Comparison of ENCODE assay signal across 8 cellular contexts in the genomic region with DNA sequence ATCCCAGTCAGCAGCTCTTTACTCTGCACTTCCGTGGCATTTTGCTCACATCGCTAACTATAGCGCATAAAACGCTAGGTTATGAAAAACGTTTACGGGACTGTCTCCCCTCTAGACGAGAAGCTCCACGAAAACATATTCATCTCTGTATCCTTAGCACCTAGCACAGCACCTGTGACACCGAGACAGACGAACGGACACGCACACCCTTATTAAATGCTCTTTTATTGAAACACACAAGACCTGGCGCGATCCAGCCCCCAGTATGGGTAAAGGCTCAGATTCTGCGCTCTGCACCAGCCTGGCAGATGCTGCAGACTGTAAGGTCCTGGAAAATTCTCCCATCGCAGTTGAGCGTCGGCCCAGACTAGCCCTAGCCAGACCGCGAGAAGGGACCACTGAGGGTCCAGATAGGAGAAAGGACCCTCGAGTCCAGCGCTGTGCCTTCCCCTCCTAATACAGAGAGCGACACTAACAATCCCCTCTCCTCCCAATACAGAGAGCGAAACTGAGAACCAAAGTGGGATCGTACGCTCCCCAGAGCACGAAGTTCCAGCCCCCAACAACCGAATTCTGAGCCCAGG. TPM values are rescaled to one million over a fixed set of nuclear protein-coding genes. Genes with fewer than 3 reads are reported as not detected.
DNase-seq lines count a peak whose midpoint lies in the region; ATAC-seq and TF ChIP-seq lines count a peak whose summit lies in the region.

No MANE protein-coding gene starts in this region.

- H3K4me3 Mint-ChIP-seq in CD4-positive, alpha-beta T cell = peak overlapping the region; percentile 99
- H3K4me3 Mint-ChIP-seq in brain = peak overlapping the region; percentile 98 to 100 (median 100)

- no peaks in the 10 kb centered on the region for H3K27me3 Mint-ChIP-seq in CD4-positive, alpha-beta T cell
- H3K27me3 Mint-ChIP-seq in brain = peaks cover 14% of the 10 kb centered on the region

- no peaks in the 10 kb centered on the region for H3K27me3 ChIP-seq in CD4-positive, alpha-beta T cell (ENCODE audit: control insufficient read depth, insufficient read depth, low read length)
- H3K27me3 ChIP-seq in skeletal muscle tissue (ENCODE audit: control insufficient read depth in 3 of 3, insufficient read depth in 3 of 3, low read length in 3 of 3) = no peaks in the 10 kb centered on the region

- H2AFZ ChIP-seq in OCI-LY7 (ENCODE audit: low read length) = peak overlapping the region; percentile 100

- H3K36me3 ChIP-seq in OCI-LY7 (ENCODE audit: insufficient read depth, low read length) = no peaks in the 10 kb centered on the region
- peaks cover 0 to 3% (median 0%) of the 10 kb centered on the region in 3 donors for H3K36me3 ChIP-seq in skeletal muscle tissue (ENCODE audit: control insufficient read depth in 3 of 3, insufficient read depth in 3 of 3, low read length in 3 of 3)

- H3K9ac ChIP-seq in skeletal muscle tissue (ENCODE audit: low read depth in 1 of 3, low read length in 3 of 3) = peak overlapping the region; percentile 85 to 96 (median 90)

- H3K4me1 ChIP-seq in OCI-LY7 (ENCODE audit: insufficient read depth, low read length, poor library complexity, severe bottlenecking) = peaks cover 16% of the 10 kb centered on the region
- H3K4me1 ChIP-seq in skeletal muscle tissue (ENCODE audit: control insufficient read depth in 3 of 3, insufficient read depth in 3 of 3, low read length in 3 of 3) = peaks cover 8 to 28% (median 16%) of the 10 kb centered on the region in 3 donors

- no peaks in the 10 kb centered on the region for H3K9me3 Mint-ChIP-seq in CD4-positive, alpha-beta T cell
- H3K9me3 Mint-ChIP-seq in brain = no peaks in the 10 kb centered on the region

- H3K4me2 ChIP-seq in OCI-LY7 (ENCODE audit: low read length) = peak overlapping the region; percentile 89

- H3K36me3 Mint-ChIP-seq in CD4-positive, alpha-beta T cell (ENCODE audit: low read depth) = peaks cover 34% of the 10 kb centered on the region
- peaks cover 3% of the 10 kb centered on the region for H3K36me3 Mint-ChIP-seq in brain

- CTCF ChIA-PET in CD4-positive, alpha-beta T cell (lab: Charles Lee) = interaction anchor here (1.1 kb wide), 1 partner anchor 17 kb away, joined by 4 read pairs; no protein-coding TSS in a partner anchor
- CTCF ChIA-PET in OCI-LY7 (lab: Charles Lee; ENCODE audit: unreplicated experiment) = no interaction called here

- DNase-seq in CD4-positive, alpha-beta T cell = peak in 2 of 10 experiments; percentile 1
- DNase-seq in OCI-LY7 (ENCODE audit: low spot score) (peak; percentile 48), inferior parietal cortex (ENCODE audit: extremely low spot score) (peak; percentile 35), SK-N-DZ (ENCODE audit: low spot score) (no peak)

- H3K9me2 ChIP-seq in OCI-LY7 (ENCODE audit: insufficient read depth, low read length) = no peaks in the 10 kb centered on the region

- H3K27ac Mint-ChIP-seq in CD4-positive, alpha-beta T cell = peak overlapping the region; percentile 88
- H3K27ac Mint-ChIP-seq in brain = peak overlapping the region; percentile 97 to 100 (median 99)

- no peak for TF ChIP-seq CTCF in CD4-positive, alpha-beta T cell (IDR thresholded peaks at IDR 0.05)
- no peak for TF ChIP-seq CTCF in OCI-LY7 (conservative IDR thresholded peaks at IDR 0.05; ENCODE audit: low read length)
- no peak for TF ChIP-seq CTCF in brain (conservative IDR thresholded peaks at IDR 0.05)

- H3K4me1 Mint-ChIP-seq in CD4-positive, alpha-beta T cell (ENCODE audit: low read depth) = peaks cover 52% of the 10 kb centered on the region
- peaks cover 63% of the 10 kb centered on the region for H3K4me1 Mint-ChIP-seq in brain

- POLR2A ChIA-PET in CD4-positive, alpha-beta T cell (lab: Charles Lee) = interaction anchor here (0.8 to 3.9 kb wide), 3 partner anchors 13 to 31 kb away, joined by 3 to 38 read pairs (median 8); partner anchors contain the start of gene DDX1
- POLR2A ChIA-PET in OCI-LY7 (lab: Charles Lee) = interaction anchor here (1.0 to 1.3 kb wide), 2 partner anchors 9 to 418 kb away, joined by 3 to 5 read pairs; no protein-coding TSS in a partner anchor

- peaks cover 17% of the 10 kb centered on the region for H3K79me2 ChIP-seq in OCI-LY7 (ENCODE audit: insufficient read depth, low read depth, low read length)

- H3K4me3 ChIP-seq in OCI-LY7 (ENCODE audit: low read depth, low read length, poor library complexity, severe bottlenecking) = peak overlapping the region; percentile 91
- peak overlapping the region; percentile 90 to 91 (median 91) for H3K4me3 ChIP-seq in skeletal muscle tissue (ENCODE audit: low read length in 3 of 3)

- no peaks in the 10 kb centered on the region for H3K9me3 ChIP-seq in CD4-positive, alpha-beta T cell (ENCODE audit: control insufficient read depth, low read length)
- H3K9me3 ChIP-seq in OCI-LY7 (ENCODE audit: low read length) (no peaks in the 10 kb centered on the region), skeletal muscle tissue (ENCODE audit: control insufficient read depth in 3 of 3, low read length in 3 of 3) (no peaks in the 10 kb centered on the region)

- ATAC-seq in CD4-positive, alpha-beta T cell (ENCODE audit: poor library complexity) = peak; percentile 35
- peak; percentile 48 for ATAC-seq in GM19324 (IDR thresholded peaks at IDR 0.05; ENCODE audit: low FRiP score, unreplicated experiment)
- peak; percentile 39 for ATAC-seq in HG03280 (IDR thresholded peaks at IDR 0.05; ENCODE audit: unreplicated experiment)

- no peaks in the 10 kb centered on the region for H4K20me1 ChIP-seq in OCI-LY7 (ENCODE audit: insufficient read depth, low read length)

- no peak overlapping the region for H3K27ac ChIP-seq in CD4-positive, alpha-beta T cell (ENCODE audit: low read depth, low read length)
- H3K27ac ChIP-seq in OCI-LY7 (ENCODE audit: low read depth, low read length, poor library complexity, severe bottlenecking) (no peak overlapping the region), skeletal muscle tissue (ENCODE audit: low read depth, low read length) (peak overlapping the region; percentile 70)

- intact Hi-C loops in CD4-positive, alpha-beta T cell (cut with DNase I, micrococcal nuclease) = loop anchor here in 1 of 2 experiments (2.0 kb wide), 1 partner anchor 30 kb away; the partner anchor contains the start of gene DDX1
- intact Hi-C loops in OCI-LY7 (cut with micrococcal nuclease; ENCODE audit: unreplicated experiment) = no loop called here

- no TSS peak for BruUV-seq in OCI-LY7 (replicated peaks; lab: Mats Ljungman, UMichigan)

RNA-seq across cellular contexts. Expression of gene NBAS, which starts 0.6 kb away (rescaled TPM):
- total RNA-seq in CD4-positive, alpha-beta T cell = 10 to 100 TPM; 24.3 to 25.5 TPM
- 23.2 and 28.8 TPM in 2 replicates for total RNA-seq in OCI-LY7 (2014; rRNA removed; shearing (Covaris generic))
- 23.5 and 24.4 TPM in 2 replicates for total RNA-seq in OCI-LY7 (2022)
- polyA plus RNA-seq in brain (ENCODE audit: insufficient read depth, low read depth, low replicate concordance) = 34.8 TPM
- total RNA-seq in skeletal muscle tissue = 126 TPM
- polyA plus RNA-seq in SK-N-DZ (2014; cell fraction: cytosol; rRNA removed) = 171 and 202 TPM in 2 replicates
- 123 and 132 TPM in 2 replicates for polyA plus RNA-seq in SK-N-DZ (2014; cell fraction: nucleus; rRNA removed)

RNA-seq across cellular contexts. Expression of gene DDX1, which starts 31.2 kb away (rescaled TPM):
- 10 to 100 TPM; 48.8 to 50.1 TPM for total RNA-seq in CD4-positive, alpha-beta T cell
- 40.5 and 42.7 TPM in 2 replicates for total RNA-seq in OCI-LY7 (2014; rRNA removed; shearing (Covaris generic))
- total RNA-seq in OCI-LY7 (2022) (85.9 and 91.8 TPM in 2 replicates), skeletal muscle tissue (105 TPM)
- 50.5 TPM for polyA plus RNA-seq in brain (ENCODE audit: insufficient read depth, low read depth, low replicate concordance)
- polyA plus RNA-seq in SK-N-DZ (2014; cell fraction: cytosol; rRNA removed) = 5,002 and 5,638 TPM in 2 replicates
- polyA plus RNA-seq in SK-N-DZ (2014; cell fraction: nucleus; rRNA removed) = 4,616 and 5,818 TPM in 2 replicates
